In the genomic region with DNA sequence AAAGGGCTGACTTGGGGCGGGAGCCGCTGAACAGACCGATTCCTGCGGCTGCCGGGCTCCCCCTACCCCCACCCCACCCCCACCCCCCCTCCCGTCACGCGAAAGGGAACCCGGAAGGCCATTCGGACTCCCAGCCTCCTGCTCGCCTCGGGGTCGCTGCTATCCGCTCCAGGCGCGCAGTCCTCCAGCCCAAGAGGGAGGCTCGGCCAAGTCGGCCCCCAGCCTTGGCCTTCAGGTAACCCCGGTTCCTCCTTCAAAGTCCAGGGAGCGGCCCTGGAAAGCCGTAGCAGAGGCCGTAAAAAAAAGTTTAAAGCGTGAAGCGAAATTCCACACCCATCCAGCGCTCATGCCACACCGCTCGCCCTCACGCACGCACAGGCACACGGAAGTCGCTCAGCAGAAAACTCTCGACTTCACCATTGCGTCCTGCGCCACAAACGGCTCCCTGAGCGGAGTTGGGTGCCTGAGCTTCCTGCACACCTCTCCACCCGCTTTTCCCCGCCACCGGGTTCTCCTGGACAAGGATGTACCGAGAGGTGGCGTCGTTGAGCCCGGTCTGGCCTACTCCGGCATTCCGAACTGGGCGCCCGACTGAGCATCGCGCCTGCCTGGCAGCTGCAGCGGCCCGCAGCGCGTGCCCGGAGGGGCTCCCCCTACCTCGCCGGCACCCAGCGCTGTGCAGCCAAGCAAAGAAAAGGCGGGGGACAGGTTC, we compare ENCODE assay signal across 8 cellular contexts. TPM values are rescaled to one million over a fixed set of nuclear protein-coding genes. Genes with fewer than 3 reads are reported as not detected.
DNase-seq lines count a peak whose midpoint lies in the region; ATAC-seq, FAIRE-seq and TF ChIP-seq lines count a peak whose summit lies in the region.

No MANE protein-coding gene starts in this region.

- ATAC-seq in HG02885 (IDR thresholded peaks at IDR 0.05; ENCODE audit: poor library complexity, unreplicated experiment), result no peak

- H3K9me1 ChIP-seq in endothelial cell of umbilical vein (replicated peaks; ENCODE audit: control insufficient read depth, extremely low read depth, insufficient read depth, low read length), result no peaks in the 10 kb centered on the region

- TF ChIP-seq POLR2A in endothelial cell of umbilical vein (IDR thresholded peaks at IDR 0.05; ENCODE audit: low read depth, low read length), result no peak
- no peak for TF ChIP-seq POLR2A in GM12891 (IDR thresholded peaks at IDR 0.05; ENCODE audit: low read depth, low read length)
- TF ChIP-seq POLR2A in thyroid gland (IDR thresholded peaks at IDR 0.05), result no peak

- H3K9me3 ChIP-seq in endothelial cell of umbilical vein (replicated peaks; ENCODE audit: control insufficient read depth, insufficient read depth, low read length) (no peaks in the 10 kb centered on the region), thyroid gland (no peaks in the 10 kb centered on the region)

- in situ Hi-C loops in KBM-7 (cut with MboI; ENCODE audit: low pct_unique_long_range_greater_than_20kb, low sequenced_read_pairs), result no loop called here

- peak overlapping the region; percentile 84 for H3K4me3 Mint-ChIP-seq in nephron progenitor cell

- no peaks in the 10 kb centered on the region for H4K20me1 ChIP-seq in endothelial cell of umbilical vein (replicated peaks; ENCODE audit: control insufficient read depth, extremely low read depth, insufficient read depth, low read length)

- H3K4me3 ChIP-seq in endothelial cell of umbilical vein (replicated peaks in 1 of 3; ENCODE audit: insufficient read depth in 1 of 3, low read depth in 1 of 3, low read length in 3 of 3), result no peak overlapping the region
- no peak overlapping the region for H3K4me3 ChIP-seq in thyroid gland (replicated peaks in 1 of 3)

- H3K36me3 Mint-ChIP-seq in nephron progenitor cell (ENCODE audit: low read depth), result no peaks in the 10 kb centered on the region

- TF ChIP-seq CTCF in endothelial cell of umbilical vein (IDR thresholded peaks at IDR 0.05; ENCODE audit: extremely low read depth in 1 of 2, insufficient read depth in 1 of 2, low read depth in 1 of 2, low read length in 2 of 2) (peak in 1 of 2 donors; percentile 5), nephron progenitor cell (IDR thresholded peaks at IDR 0.05) (peak; percentile 57), thyroid gland (IDR thresholded peaks at IDR 0.05) (no peak)

- FAIRE-seq in endothelial cell of umbilical vein (lab: Jason Lieb, UNC), result no peak
- no peak for FAIRE-seq in GM12891 (lab: Jason Lieb, UNC)

- peaks cover 16% of the 10 kb centered on the region for H3K4me1 Mint-ChIP-seq in nephron progenitor cell

- H3K79me2 ChIP-seq in endothelial cell of umbilical vein (ENCODE audit: control insufficient read depth, insufficient read depth, low read length), result no peaks in the 10 kb centered on the region

- no peak overlapping the region for H3K27ac Mint-ChIP-seq in nephron progenitor cell

- H3K9ac ChIP-seq in endothelial cell of umbilical vein (replicated peaks; ENCODE audit: extremely low read depth, insufficient read depth, low read length), result no peak overlapping the region

- intact Hi-C loops in endothelial cell of umbilical vein (cut with micrococcal nuclease), result no loop called here
- intact Hi-C loops in thyroid gland (cut with DNase I), result no loop called here

- H3K27ac ChIP-seq in endothelial cell of umbilical vein (ENCODE audit: insufficient read depth, low read depth, low read length) (no peak overlapping the region), thyroid gland (no peak overlapping the region)

- peaks cover 89% of the 10 kb centered on the region for H3K27me3 Mint-ChIP-seq in nephron progenitor cell (ENCODE audit: low read depth, poor library complexity)

- dilution Hi-C loops in endothelial cell of umbilical vein (cut with MboI; ENCODE audit: extremely low pct_ligation_motif_present, low sequenced_read_pairs), result no loop called here

- CTCF ChIA-PET in endothelial cell of umbilical vein (lab: Charles Lee), result no interaction called here

- 2 to 3% methylated on average over 24 to 41 of the region's 58 CpGs for WGBS in thyroid gland, 2 donors

- no peaks in the 10 kb centered on the region for H3K36me3 ChIP-seq in endothelial cell of umbilical vein (ENCODE audit: control insufficient read depth in 2 of 2, extremely low read depth in 1 of 2, insufficient read depth in 2 of 2, low read length in 2 of 2)
- no peaks in the 10 kb centered on the region for H3K36me3 ChIP-seq in thyroid gland

- H3K4me1 ChIP-seq in endothelial cell of umbilical vein (ENCODE audit: control insufficient read depth, extremely low read depth, insufficient read depth, low read length), result no peaks in the 10 kb centered on the region
- H3K4me1 ChIP-seq in thyroid gland, result peaks cover 0 to 6% of the 10 kb centered on the region in 2 donors

- peaks cover 21 to 35% of the 10 kb centered on the region in 2 experiments for H3K27me3 ChIP-seq in endothelial cell of umbilical vein (ENCODE audit: control insufficient read depth in 2 of 2, insufficient read depth in 2 of 2, low read length in 2 of 2)
- H3K27me3 ChIP-seq in thyroid gland, result no peaks in the 10 kb centered on the region

- no peak overlapping the region for H2AFZ ChIP-seq in endothelial cell of umbilical vein (ENCODE audit: low read depth, low read length)

- no TSS peak for BruUV-seq in endothelial cell of umbilical vein (replicated peaks; lab: Mats Ljungman, UMichigan)

- POLR2A ChIA-PET in endothelial cell of umbilical vein (lab: Charles Lee), result no interaction called here

- H3K9me3 Mint-ChIP-seq in nephron progenitor cell, result no peaks in the 10 kb centered on the region

- DNase-seq in COR-L47 (lab: John Stamatoyannopoulos, UW) (peak; percentile 29), KBM-7 (peak; percentile 17), endothelial cell of umbilical vein (ENCODE audit: low read depth, low spot score) (no peak), nephron progenitor cell (peak; percentile 91), GM12891 (ENCODE audit: insufficient read length, low spot score) (no peak), thyroid gland (no peak), SIG-M5 treated with dmso at 0.1 percent for 504 hours (lab: John Stamatoyannopoulos, UW; ENCODE audit: unreplicated experiment) (no peak)

- H3K4me2 ChIP-seq in endothelial cell of umbilical vein (ENCODE audit: insufficient read depth, low read length), result no peak overlapping the region

TF ChIP-seq in endothelial cell of umbilical vein, 7 proteins besides CTCF, POLR2A, EP300 and RAD21:
- TF ChIP-seq, protein P1, sequence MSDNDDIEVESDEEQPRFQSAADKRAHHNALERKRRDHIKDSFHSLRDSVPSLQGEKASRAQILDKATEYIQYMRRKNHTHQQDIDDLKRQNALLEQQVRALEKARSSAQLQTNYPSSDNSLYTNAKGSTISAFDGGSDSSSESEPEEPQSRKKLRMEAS (IDR thresholded peaks at IDR 0.05; ENCODE audit: insufficient read depth, insufficient read length), result no peak
- TF ChIP-seq MYC (IDR thresholded peaks at IDR 0.05; ENCODE audit: low read depth, low read length) (no peak), POLR2AphosphoS5 (IDR thresholded peaks at IDR 0.05; ENCODE audit: insufficient read depth, low read depth, low read length) (no peak), JUN (IDR thresholded peaks at IDR 0.05; ENCODE audit: borderline replicate concordance, insufficient read depth, insufficient read length, low read depth) (no peak), GATA2 (IDR thresholded peaks at IDR 0.05; ENCODE audit: insufficient read depth, insufficient read length, low read depth, low read length) (no peak), FOS (IDR thresholded peaks at IDR 0.05; ENCODE audit: borderline replicate concordance, insufficient read depth, low read length) (no peak), EZH2 (IDR thresholded peaks at IDR 0.05; ENCODE audit: borderline replicate concordance, low read depth, low read length, severe bottlenecking) (peak; percentile 49)

TF ChIP-seq in GM12891, 5 proteins besides CTCF, POLR2A, EP300 and RAD21:
- TF ChIP-seq PAX5 (IDR thresholded peaks at IDR 0.05; ENCODE audit: insufficient read depth, low read length, severe bottlenecking) (no peak), SPI1 (IDR thresholded peaks at IDR 0.05; ENCODE audit: low read depth, low read length) (no peak), POU2F2 (IDR thresholded peaks at IDR 0.05; ENCODE audit: low read depth, low read length) (no peak), POLR2AphosphoS5 (IDR thresholded peaks at IDR 0.05; ENCODE audit: low read depth, low read length) (no peak)

RNA-seq across cellular contexts. Expression of gene SORCS3, which starts 1.4 kb away (rescaled TPM):
- not detected in 2 replicates for total RNA-seq in endothelial cell of umbilical vein
- polyA plus RNA-seq in endothelial cell of umbilical vein, result not detected in 2 replicates
- polyA plus RNA-seq in endothelial cell of umbilical vein (2011; cell fraction: cytosol; rRNA removed), result not detected in 2 replicates
- polyA plus RNA-seq in endothelial cell of umbilical vein (2011; cell fraction: nucleus; rRNA removed), result not detected in 2 replicates
- polyA plus RNA-seq in endothelial cell of umbilical vein (2012), result not detected in 2 replicates
- not detected in 2 replicates for polyA minus RNA-seq in endothelial cell of umbilical vein
- polyA minus RNA-seq in endothelial cell of umbilical vein (2011; cell fraction: cytosol; rRNA and poly(A)+ RNA removed), result not detected
- polyA minus RNA-seq in endothelial cell of umbilical vein (2011; cell fraction: nucleus; rRNA and poly(A)+ RNA removed), result not detected in 2 replicates
- polyA plus RNA-seq in GM12891 (2012; ENCODE audit: low read depth, missing spikeins), result not detected
- total RNA-seq in thyroid gland, result not detected

Comparison
In these comparisons a context has a peak if more than half of its experiments do, and no peak if none do; other contexts are left out.
1. DNase-seq: peak in COR-L47 (single experiment), KBM-7 (single experiment) and nephron progenitor cell (single experiment); none in endothelial cell of umbilical vein (single experiment), GM12891 (single experiment), thyroid gland (0 of 2) and SIG-M5 treated with dmso at 0.1 percent for 504 hours (single experiment).